Comparison of ENCODE assay signal across 13 cellular contexts in genomic region chr7:142885311-142886230, GRCh38. TPM values are rescaled to one million over a fixed set of nuclear protein-coding genes. Genes with fewer than 3 reads are reported as not detected.
DNase-seq lines count a peak whose midpoint lies in the region; ATAC-seq, FAIRE-seq and TF ChIP-seq lines count a peak whose summit lies in the region.
"Had no signal": no experiment of that assay in that cellular context is flagged by ENCODE, and none has a peak within 500 bp of the region (broad histone marks: within the 10 kb centered on the region; RNA-seq: fewer than 3 reads in every experiment).

Gene TRPV6, minus strand, starts transcription at chr7:142885745.

- CTCF ChIA-PET in HepG2 (lab: Yijun Ruan, JAX; ENCODE audit: low intra/inter-chr PET ratio, low total read pairs) (no interaction called here), H1 (lab: Charles Lee; ENCODE audit: partially characterized antibody) (interaction anchor here (0.7 to 2.2 kb wide), 6 partner anchors 13 to 330 kb away, joined by 3 to 18 read pairs (median 6); no protein-coding TSS in a partner anchor)

- no peak within 1 kb of the TSS for H2BK120ac ChIP-seq in H1 (replicated peaks; ENCODE audit: low read depth, low read length)

- no peak within 1 kb of the TSS for H2AFZ ChIP-seq in HepG2 (ENCODE audit: low read length)
- H2AFZ ChIP-seq in H1 (ENCODE audit: low read length), result peak within 1 kb of the TSS; percentile 96

- no peak within 1 kb of the TSS for H4K91ac ChIP-seq in H1 (replicated peaks; ENCODE audit: insufficient read length, low read length)

- H3K4me1 ChIP-seq in right lobe of liver (no peaks in the 10 kb centered on the region), HepG2 (ENCODE audit: insufficient read depth, low read length) (no peaks in the 10 kb centered on the region), H1 (replicated peaks in 1 of 4; ENCODE audit: control insufficient read depth in 3 of 4, insufficient read depth in 4 of 4, low read length in 3 of 4) (peaks cover 0 to 10% (median 2%) of the 10 kb centered on the region in 4 experiments; a peak in 2 of 7 replicates)

- ATAC-seq in right lobe of liver (peak; percentile 52 to 65 (median 54)), HepG2 (no peak; the same call in 1 of the 3 replicates), GM21528 (IDR thresholded peaks at IDR 0.05; ENCODE audit: low FRiP score, unreplicated experiment) (no peak)
- ATAC-seq: effector memory CD8-positive, alpha-beta T cell had no signal

- no peaks in the 10 kb centered on the region for H3K27me3 ChIP-seq in right lobe of liver
- peaks cover 0 to 11% of the 10 kb centered on the region in 2 experiments; a peak in 3 of 5 replicates for H3K27me3 ChIP-seq in HepG2 (ENCODE audit: control insufficient read depth in 1 of 2, insufficient read depth in 2 of 2, low read length in 2 of 2)
- H3K27me3 ChIP-seq in H1 (replicated peaks in 1 of 4; ENCODE audit: control insufficient read depth in 3 of 4, extremely low read depth in 1 of 4, insufficient read depth in 3 of 4, low read length in 3 of 4), result no peaks in the 10 kb centered on the region

- H3K27ac Mint-ChIP-seq in CD14-positive monocyte, result no peak within 1 kb of the TSS
- H3K27ac Mint-ChIP-seq: effector memory CD8-positive, alpha-beta T cell had no signal

- no peak within 1 kb of the TSS for H3K4me2 ChIP-seq in HepG2 (ENCODE audit: low read depth, low read length)
- H3K4me2 ChIP-seq in H1 (ENCODE audit: insufficient read depth in 1 of 2, low read depth in 2 of 2, low read length in 2 of 2), result 0 out of 4 replicates have a peak within 1 kb of the TSS, but pooled peaks have one; percentile 3 to 29

- H2AK5ac ChIP-seq in H1 (ENCODE audit: low read depth, low read length), result no peak within 1 kb of the TSS

- peak in 2 of 3 donors; percentile 48 to 53 for DNase-seq in right lobe of liver
- DNase-seq in HepG2 (ENCODE audit: low spot score), result no peak
- DNase-seq in H1 (ENCODE audit: low read depth in 1 of 2, low spot score in 2 of 2), result peak; percentile 15 to 73
- peak; percentile 70 for DNase-seq in mucosa of gallbladder (ENCODE audit: low spot score)
- no peak for DNase-seq in CD14-positive monocyte (ENCODE audit: low spot score)
- DNase-seq in activated CD4-positive, alpha-beta T cell treated with anti-CD3 and anti-CD28 coated beads, Interleukin-2, amount 50 U/mL, for 4 hours, result no peak
- no peak for DNase-seq in NK-92 (lab: John Stamatoyannopoulos, UW; ENCODE audit: unreplicated experiment)
- DNase-seq: effector memory CD8-positive, alpha-beta T cell; EL; MM.1S; T1000 had no signal

- H4K20me1 ChIP-seq in HepG2 (ENCODE audit: insufficient read depth, low read length) (no peaks in the 10 kb centered on the region), H1 (replicated peaks in 1 of 2; ENCODE audit: control insufficient read depth in 1 of 2, insufficient read depth in 2 of 2, low read length in 2 of 2) (peaks cover 0 to under 1% of the 10 kb centered on the region in 2 experiments)

- peak within 1 kb of the TSS; percentile 71; the same call in 1 of the 2 replicates for H3K18ac ChIP-seq in H1 (ENCODE audit: extremely low read depth, low read length)

- TF ChIP-seq RAD21 in HepG2 (CRISPR knock-in tag; IDR thresholded peaks at IDR 0.05) (no peak), H1 (IDR thresholded peaks at IDR 0.05 in 1 of 2, conservative IDR thresholded peaks at IDR 0.05 in 1 of 2; ENCODE audit: low read depth in 2 of 2, low read length in 2 of 2) (no peak)

- no peaks in the 10 kb centered on the region for H3K79me1 ChIP-seq in H1 (ENCODE audit: low read depth, low read length)

- FAIRE-seq in HepG2 (lab: Jason Lieb, UNC), result no peak
- peak; percentile 24 for FAIRE-seq in H1 (lab: Jason Lieb, UNC)

- TF ChIP-seq POLR2A in right lobe of liver (IDR thresholded peaks at IDR 0.05) (no peak), HepG2 (IDR thresholded peaks at IDR 0.05; ENCODE audit: insufficient read depth in 1 of 2, low read depth in 2 of 2, low read length in 2 of 2) (no peak), H1 (IDR thresholded peaks at IDR 0.05; ENCODE audit: control extremely low read depth in 1 of 2, low read depth in 2 of 2, low read length in 2 of 2) (no peak)

- BruUV-seq in HepG2 (replicated peaks; lab: Mats Ljungman, UMichigan), result no TSS peak

- H3K4ac ChIP-seq in H1 (replicated peaks; ENCODE audit: insufficient read length, low read depth, low read length), result no peak within 1 kb of the TSS

- H3K4me1 Mint-ChIP-seq in CD14-positive monocyte, result no peaks in the 10 kb centered on the region

- H3K36me3 ChIP-seq in right lobe of liver (no peaks in the 10 kb centered on the region), HepG2 (replicated peaks in 1 of 2; ENCODE audit: control insufficient read depth in 1 of 2, insufficient read depth in 2 of 2, low read length in 2 of 2) (no peaks in the 10 kb centered on the region), H1 (ENCODE audit: control insufficient read depth in 2 of 4, insufficient read depth in 4 of 4, low read length in 3 of 4) (no peaks in the 10 kb centered on the region)
- H3K36me3 ChIP-seq: tibial artery had no signal

- H3K14ac ChIP-seq in H1 (ENCODE audit: insufficient read length), result no peak within 1 kb of the TSS

- H3K9me3 ChIP-seq in right lobe of liver (no peaks in the 10 kb centered on the region), HepG2 (ENCODE audit: low read length) (no peaks in the 10 kb centered on the region), H1 (ENCODE audit: insufficient read depth in 2 of 2, low read depth in 1 of 2, low read length in 1 of 2) (no peaks in the 10 kb centered on the region)
- H3K9me3 ChIP-seq: tibial artery had no signal

- H4K5ac ChIP-seq in H1 (ENCODE audit: insufficient read length, low read depth, low read length), result no peak within 1 kb of the TSS

- no peak within 1 kb of the TSS for H2BK20ac ChIP-seq in H1 (ENCODE audit: low read length)

- H3K4me3 ChIP-seq in right lobe of liver, result no peak within 1 kb of the TSS
- H3K4me3 ChIP-seq in HepG2 (replicated peaks in 1 of 3; ENCODE audit: insufficient read depth in 1 of 3, low read depth in 2 of 3, low read length in 3 of 3), result no peak within 1 kb of the TSS
- no peak within 1 kb of the TSS for H3K4me3 ChIP-seq in H1 (ENCODE audit: extremely low read depth in 1 of 4, insufficient read depth in 2 of 4, low read depth in 3 of 4, low read length in 4 of 4)
- H3K4me3 ChIP-seq: tibial artery had no signal

- in situ Hi-C loops in HepG2 (cut with HindIII; ENCODE audit: extremely low pct_ligation_motif_present, low pct_unique_long_range_greater_than_20kb), result no loop called here

- H3K36me3 Mint-ChIP-seq in CD14-positive monocyte, result no peaks in the 10 kb centered on the region

- no peak within 1 kb of the TSS; the same call in 1 of the 2 replicates for H4K8ac ChIP-seq in H1 (ENCODE audit: extremely low read depth, insufficient read depth, low read length)

- H3K9ac ChIP-seq in HepG2 (ENCODE audit: insufficient read depth, low read depth, low read length) (no peak within 1 kb of the TSS), H1 (replicated peaks in 1 of 4; ENCODE audit: extremely low read depth in 1 of 4, low read depth in 3 of 4, low read length in 3 of 4) (no peak within 1 kb of the TSS)

- no peak within 1 kb of the TSS for H3K23ac ChIP-seq in H1 (ENCODE audit: insufficient read length)

- no peaks in the 10 kb centered on the region for H3K9me3 Mint-ChIP-seq in CD14-positive monocyte
- H3K9me3 Mint-ChIP-seq: effector memory CD8-positive, alpha-beta T cell had no signal

- peaks cover 5% of the 10 kb centered on the region; the same call in 1 of the 2 replicates for H3K23me2 ChIP-seq in H1 (ENCODE audit: low read depth, low read length)

- no peak within 1 kb of the TSS for H2BK5ac ChIP-seq in H1 (ENCODE audit: low read depth, low read length)

- no peaks in the 10 kb centered on the region for H3K79me2 ChIP-seq in HepG2 (ENCODE audit: insufficient read depth, low read length)
- H3K79me2 ChIP-seq in H1 (ENCODE audit: control insufficient read depth in 1 of 2, insufficient read depth in 2 of 2, low read length in 2 of 2), result no peaks in the 10 kb centered on the region

- intact Hi-C loops in right lobe of liver (cut with DNase I), result no loop called here
- intact Hi-C loops in HepG2 (cut with micrococcal nuclease; ENCODE audit: unreplicated experiment), result loop anchor here (10.0 kb wide), 1 partner anchor 119 kb away; no protein-coding TSS in a partner anchor
- intact Hi-C loops in CD14-positive monocyte (cut with micrococcal nuclease), result loop anchor here in 1 of 2 donors (10.0 kb wide), 1 partner anchor 119 kb away; no protein-coding TSS in a partner anchor

- H3K27ac ChIP-seq in right lobe of liver, result no peak within 1 kb of the TSS
- H3K27ac ChIP-seq in HepG2 (ENCODE audit: extremely low read length, insufficient read depth, low read length), result no peak within 1 kb of the TSS
- H3K27ac ChIP-seq in H1 (ENCODE audit: low read depth, low read length), result no peak within 1 kb of the TSS
- H3K27ac ChIP-seq: tibial artery had no signal

- H2BK12ac ChIP-seq in H1 (ENCODE audit: low read depth, low read length), result no peak within 1 kb of the TSS

- 38% methylated on average over 2 of the region's 16 CpGs for WGBS in right lobe of liver (ENCODE audit: insufficient coverage, low coverage, low lambda C conversion rate, missing lambda C conversion rate)
- WGBS in HepG2 (ENCODE audit: low lambda C conversion rate), result 35% methylated on average over 3 of the region's 16 CpGs
- WGBS in H1 (ENCODE audit: extremely low coverage in 1 of 2, insufficient coverage in 1 of 2, insufficient read length in 1 of 2, insufficient replicate concordance in 2 of 2, low coverage in 1 of 2, low lambda C conversion rate in 2 of 2, missing lambda C conversion rate in 1 of 2), 2 experiments, result 67% methylated on average over 13 of the region's 16 CpGs; no CpG with 5 or more reads in 1 of the 2 experiments

- H3K27me3 Mint-ChIP-seq in CD14-positive monocyte (ENCODE audit: low read depth in 3 of 3), result peaks cover 1 to 7% (median 5%) of the 10 kb centered on the region in 3 donors

- TF ChIP-seq EP300 in HepG2 (IDR thresholded peaks at IDR 0.05; ENCODE audit: low read depth in 2 of 2, low read length in 2 of 2) (no peak), HepG2 (CRISPR knock-in tag; IDR thresholded peaks at IDR 0.05; ENCODE audit: borderline replicate concordance) (no peak), H1 (IDR thresholded peaks at IDR 0.05; ENCODE audit: borderline replicate concordance in 1 of 2, low read depth in 2 of 2, low read length in 2 of 2) (no peak)

- POLR2A ChIA-PET in HepG2 (lab: Yijun Ruan, JAX) (no interaction called here), H1 (lab: Charles Lee; ENCODE audit: partially characterized antibody) (interaction anchor here (1.2 kb wide), 1 partner anchor 16 kb away, joined by 4 read pairs; no protein-coding TSS in a partner anchor)

- no peak for TF ChIP-seq CTCF in right lobe of liver (IDR thresholded peaks at IDR 0.05)
- TF ChIP-seq CTCF in HepG2 (CRISPR knock-in tag; IDR thresholded peaks at IDR 0.05), result no peak
- no peak for TF ChIP-seq CTCF in H1 (IDR thresholded peaks at IDR 0.05; ENCODE audit: control extremely low read depth in 1 of 3, insufficient read depth in 1 of 3, low read depth in 1 of 3, low read length in 3 of 3)
- no peak for TF ChIP-seq CTCF in CD14-positive monocyte (IDR thresholded peaks at IDR 0.05)

- peak within 1 kb of the TSS; percentile 29; the same call in 1 of the 2 replicates for H2BK15ac ChIP-seq in H1 (ENCODE audit: low read length)

- peak within 1 kb of the TSS; percentile 19 for H3K56ac ChIP-seq in H1 (replicated peaks; ENCODE audit: insufficient read length, low read depth, low read length)

- H3K4me3 Mint-ChIP-seq in CD14-positive monocyte, result no peak within 1 kb of the TSS
- H3K4me3 Mint-ChIP-seq: effector memory CD8-positive, alpha-beta T cell had no signal

RNA-seq across cellular contexts. Expression of gene TRPV6, which starts in this region (rescaled TPM):
- total RNA-seq in right lobe of liver (1 to 10 TPM in 2 of 6 experiments, under 1 TPM in 4; 0.06 to 1.5 (median 0.75) TPM), HepG2 (2016; rRNA removed; fragmentation: Illumina TruSeq; extraction: Trizol) (not detected in 2 replicates), mucosa of gallbladder (47.3 TPM)
- not detected in 2 replicates for total RNA-seq in HepG2 (2016; cell fraction: cytosol; rRNA removed; fragmentation: Illumina TruSeq; extraction: Trizol; ENCODE audit: low read depth)
- not detected in 2 replicates for total RNA-seq in HepG2 (2016; cell fraction: insoluble cytoplasmic fraction; rRNA removed; fragmentation: Illumina TruSeq; extraction: Trizol)
- not detected in 2 replicates for total RNA-seq in HepG2 (2016; cell fraction: membrane; rRNA removed; fragmentation: Illumina TruSeq; extraction: Trizol)
- total RNA-seq in HepG2 (2016; cell fraction: nucleus; rRNA removed; fragmentation: Illumina TruSeq; extraction: Trizol), result not detected in 2 replicates
- polyA plus RNA-seq in HepG2 (2011; rRNA removed) (not detected in 2 replicates), H1 (2011; rRNA removed) (1.1 and 2.1 TPM in 2 replicates), CD14-positive monocyte (not detected)
- not detected in 2 replicates for polyA plus RNA-seq in HepG2 (2011; cell fraction: cytosol; rRNA removed)
- 0.05 TPM in 1 of 2 replicates, not detected in the other for polyA plus RNA-seq in HepG2 (2011; cell fraction: nucleus; rRNA removed)
- not detected in 2 replicates for polyA plus RNA-seq in HepG2 (2012)
- polyA plus RNA-seq in HepG2 (2016; cell fraction: cytosol; fragmentation: Illumina TruSeq; extraction: Trizol; ENCODE audit: low read depth), result not detected in 2 replicates
- polyA plus RNA-seq in HepG2 (2016; cell fraction: insoluble cytoplasmic fraction; fragmentation: Illumina TruSeq; extraction: Trizol; ENCODE audit: low read depth), result not detected in 2 replicates
- polyA plus RNA-seq in HepG2 (2016; cell fraction: membrane; fragmentation: Illumina TruSeq; extraction: Trizol; ENCODE audit: low read depth), result not detected in 2 replicates
- not detected in 2 replicates for polyA plus RNA-seq in HepG2 (2016; cell fraction: nucleus; fragmentation: Illumina TruSeq; extraction: Trizol; ENCODE audit: insufficient read depth, low read depth)
- polyA minus RNA-seq in HepG2 (2011; rRNA and poly(A)+ RNA removed; ENCODE audit: low replicate concordance), result not detected in 2 replicates
- not detected in 2 replicates for polyA minus RNA-seq in HepG2 (2011; cell fraction: cytosol; rRNA and poly(A)+ RNA removed)
- under 0.01 TPM in 1 of 2 replicates, not detected in the other for polyA minus RNA-seq in HepG2 (2011; cell fraction: nucleus; rRNA and poly(A)+ RNA removed)
- 0.48 and 0.52 TPM in 2 replicates for total RNA-seq in H1 (2021; fragmentation: NEBNext Ultra II Directional; extraction: Animal tissue kit (Norgen Biotek cat#: 25700))
- 1.2 TPM for polyA plus RNA-seq in H1 (2011; cell fraction: cytosol; rRNA removed)
- polyA plus RNA-seq in H1 (2011; cell fraction: nucleus; rRNA removed), result 5.5 TPM
- 0.60 to 1.1 TPM (median 0.98 TPM) in 4 replicates for polyA plus RNA-seq in H1 (2012, experiment 1 of 2)
- 0.34 TPM for polyA plus RNA-seq in H1 (2012, experiment 2 of 2)
- polyA plus RNA-seq in H1 (2013, experiment 1 of 2), result 0.67 TPM
- 0.31 TPM for polyA plus RNA-seq in H1 (2013, experiment 2 of 2)
- polyA minus RNA-seq in H1 (2011; rRNA and poly(A)+ RNA removed), result 1.7 and 1.9 TPM in 2 replicates
- not detected for polyA minus RNA-seq in H1 (2011; cell fraction: cytosol; rRNA and poly(A)+ RNA removed)
- polyA minus RNA-seq in H1 (2011; cell fraction: nucleus; rRNA and poly(A)+ RNA removed), result 3.5 TPM

Comparison
In these comparisons a context has a peak if more than half of its experiments do, and no peak if none do; other contexts are left out.
1. RNA of gene TRPV6 (total RNA-seq): 47.3 TPM in mucosa of gallbladder (single experiment); 0.06 to 1.5 TPM in right lobe of liver, 0.48 to 0.52 TPM in H1 and not detected in HepG2; every median in the first group is over 10 times any median in the second.
2. ATAC-seq: peak in right lobe of liver (4 of 4); none in HepG2 (single experiment) and GM21528 (single experiment).
3. DNase-seq: peak in right lobe of liver (2 of 3), H1 (2 of 2) and mucosa of gallbladder (single experiment); none in HepG2 (single experiment), CD14-positive monocyte (single experiment), activated CD4-positive, alpha-beta T cell treated with anti-CD3 and anti-CD28 coated beads, Interleukin-2, amount 50 U/mL, for 4 hours (0 of 2) and NK-92 (single experiment).